ENCODE assay signal across 9 cellular contexts in genomic region chr18:48913201-48913600, GRCh38. TPM values are rescaled to one million over a fixed set of nuclear protein-coding genes. Genes with fewer than 3 reads are reported as not detected.
DNase-seq lines count a peak whose midpoint lies in the region; ATAC-seq, FAIRE-seq and TF ChIP-seq lines count a peak whose summit lies in the region.
"Had no signal": no experiment of that assay in that cellular context is flagged by ENCODE, and none has a peak within 500 bp of the region (broad histone marks: within the 10 kb centered on the region; RNA-seq: fewer than 3 reads in every experiment).

No MANE protein-coding gene starts in this region.

- no peaks in the 10 kb centered on the region for H3K9me2 ChIP-seq in PC-3 (replicated peaks; ENCODE audit: low read length)

- H3K4me1 ChIP-seq in PC-3 (ENCODE audit: insufficient read depth, low read length) (no peaks in the 10 kb centered on the region), pancreas (no peaks in the 10 kb centered on the region), esophagus muscularis mucosa (peaks cover 0 to 8% (median 6%) of the 10 kb centered on the region in 4 donors)

- H3K9me3 Mint-ChIP-seq in activated naive CD8-positive, alpha-beta T cell treated with anti-CD3 and anti-CD28 coated beads for 36 hours, result no peaks in the 10 kb centered on the region

- no peak overlapping the region for H2AFZ ChIP-seq in PC-3 (ENCODE audit: low read length)

- H3K4me1 Mint-ChIP-seq in activated naive CD8-positive, alpha-beta T cell treated with anti-CD3 and anti-CD28 coated beads for 36 hours, result peaks cover 14% of the 10 kb centered on the region

- H3K27ac ChIP-seq in PC-3 (ENCODE audit: low read length), result no peak overlapping the region
- H3K27ac ChIP-seq in pancreas, result no peak overlapping the region
- no peak overlapping the region for H3K27ac ChIP-seq in esophagus muscularis mucosa (replicated peaks in 1 of 4)

- no peaks in the 10 kb centered on the region for H3K36me3 Mint-ChIP-seq in activated naive CD8-positive, alpha-beta T cell treated with anti-CD3 and anti-CD28 coated beads for 36 hours

- POLR2A ChIA-PET in PC-3 (lab: Charles Lee; ENCODE audit: unreplicated experiment), result interaction anchor here (0.6 kb wide), 1 partner anchor 184 kb away, joined by 5 read pairs; no protein-coding TSS in a partner anchor

- no TSS peak for BruUV-seq in PC-3 (replicated peaks; lab: Mats Ljungman, UMichigan)

- H3K4me3 ChIP-seq in GM12864 (ENCODE audit: low read depth, low read length) (no peak overlapping the region), PC-3 (ENCODE audit: low read length) (no peak overlapping the region), pancreas (no peak overlapping the region), esophagus muscularis mucosa (no peak overlapping the region)

- TF ChIP-seq EP300 in esophagus muscularis mucosa (IDR thresholded peaks at IDR 0.05), result no peak

- no peak overlapping the region for H3K9ac ChIP-seq in PC-3 (ENCODE audit: low read length)

- no peak overlapping the region for H3K27ac Mint-ChIP-seq in activated naive CD8-positive, alpha-beta T cell treated with anti-CD3 and anti-CD28 coated beads for 36 hours

- TF ChIP-seq CTCF in GM12864 (IDR thresholded peaks at IDR 0.05; ENCODE audit: low read depth, low read length, missing control alignments) (peak; percentile 56), PC-3 (conservative IDR thresholded peaks at IDR 0.05; ENCODE audit: low read depth, low read length) (peak; percentile 40; the same call in 1 of the 2 replicates), pancreas (IDR thresholded peaks at IDR 0.05) (no peak), esophagus muscularis mucosa (IDR thresholded peaks at IDR 0.05) (no peak)

- 80 to 88% methylated on average over 5 of the region's 5 CpGs for WGBS in pancreas, 2 donors
- WGBS in esophagus muscularis mucosa, result 90% methylated on average over 4 of the region's 5 CpGs

- DNase-seq in GM12864 (ENCODE audit: low read depth) (no peak), PC-3 (peak; percentile 9), pancreas (no peak), NCI-H345 (lab: John Stamatoyannopoulos, UW) (no peak), esophagus muscularis mucosa (ENCODE audit: extremely low spot score) (no peak)
- DNase-seq in activated naive CD8-positive, alpha-beta T cell treated with anti-CD3 and anti-CD28 coated beads for 36 hours, result peak; percentile 24

- no peaks in the 10 kb centered on the region for H3K79me2 ChIP-seq in PC-3 (ENCODE audit: low read length)

- no peaks in the 10 kb centered on the region for H3F3A ChIP-seq in PC-3 (ENCODE audit: low read length, unreplicated experiment)

- H3K4me2 ChIP-seq in PC-3 (ENCODE audit: low read length), result no peak overlapping the region

- intact Hi-C loops in PC-3 (cut with micrococcal nuclease), result loop anchor here (2.0 kb wide), 1 partner anchor 136 kb away; no protein-coding TSS in a partner anchor
- intact Hi-C loops in pancreas (cut with DNase I), result no loop called here
- intact Hi-C loops in esophagus muscularis mucosa (cut with DNase I), result no loop called here

- no peak for FAIRE-seq in pancreas (lab: Jason Lieb, UNC)

- no peaks in the 10 kb centered on the region for H3K9me3 ChIP-seq in PC-3 (ENCODE audit: low read length)
- no peaks in the 10 kb centered on the region for H3K9me3 ChIP-seq in pancreas
- no peaks in the 10 kb centered on the region for H3K9me3 ChIP-seq in esophagus muscularis mucosa

- TF ChIP-seq POLR2A in esophagus muscularis mucosa (IDR thresholded peaks at IDR 0.05; ENCODE audit: low read depth), result no peak

- CTCF ChIA-PET in PC-3 (lab: Charles Lee), result no interaction called here

- no peaks in the 10 kb centered on the region for H3K36me3 ChIP-seq in PC-3 (ENCODE audit: low read depth, low read length)
- no peaks in the 10 kb centered on the region for H3K36me3 ChIP-seq in pancreas
- no peaks in the 10 kb centered on the region for H3K36me3 ChIP-seq in esophagus muscularis mucosa

- no peaks in the 10 kb centered on the region for H3K27me3 Mint-ChIP-seq in activated naive CD8-positive, alpha-beta T cell treated with anti-CD3 and anti-CD28 coated beads for 36 hours

- H3K27me3 ChIP-seq in PC-3 (ENCODE audit: low read length), result no peaks in the 10 kb centered on the region
- H3K27me3 ChIP-seq in pancreas, result no peaks in the 10 kb centered on the region
- no peaks in the 10 kb centered on the region for H3K27me3 ChIP-seq in esophagus muscularis mucosa

- no peaks in the 10 kb centered on the region for H4K20me1 ChIP-seq in PC-3 (ENCODE audit: low read length)

- ATAC-seq in PC-3, result peak; percentile 42; the same call in 1 of the 2 replicates
- ATAC-seq in pancreas, result peak in 3 of 4 donors; percentile 36 to 73 (median 45)
- ATAC-seq in GM21515 (IDR thresholded peaks at IDR 0.05; ENCODE audit: unreplicated experiment), result no peak
- no peak for ATAC-seq in HG02938 (IDR thresholded peaks at IDR 0.05; ENCODE audit: unreplicated experiment)
- ATAC-seq: right cardiac atrium had no signal

- H3K4me3 Mint-ChIP-seq in activated naive CD8-positive, alpha-beta T cell treated with anti-CD3 and anti-CD28 coated beads for 36 hours, result no peak overlapping the region

RNA-seq across cellular contexts. Expression of gene SMAD7, which starts 37.6 kb away (rescaled TPM):
- 7.9 and 9.4 TPM in 2 replicates for total RNA-seq in PC-3 (2014; rRNA removed)
- 1 to 10 TPM; 9.0 to 9.4 TPM for total RNA-seq in activated naive CD8-positive, alpha-beta T cell treated with anti-CD3 and anti-CD28 coated beads for 36 hours
- 10 to 100 TPM in 2 of 6 donors, 1 to 10 TPM in 4; 5.3 to 22.4 (median 6.8) TPM for total RNA-seq in pancreas
- polyA plus RNA-seq in pancreas, result 1 to 10 TPM; 4.2 to 8.2 TPM
- 10 to 100 TPM; 22.5 to 54.9 (median 40.0) TPM for total RNA-seq in esophagus muscularis mucosa

Comparison
In these comparisons a context has a peak if more than half of its experiments do, and no peak if none do; other contexts are left out.
1. DNase-seq: peak in PC-3 (single experiment) and activated naive CD8-positive, alpha-beta T cell treated with anti-CD3 and anti-CD28 coated beads for 36 hours (single experiment); none in GM12864 (single experiment), pancreas (0 of 6), NCI-H345 (single experiment) and esophagus muscularis mucosa (single experiment).
2. CTCF ChIP-seq: peak in GM12864 (single experiment) and PC-3 (single experiment); none in pancreas (0 of 4) and esophagus muscularis mucosa (0 of 3).
3. ATAC-seq: peak in PC-3 (single experiment) and pancreas (3 of 4); none in GM21515 (single experiment) and HG02938 (single experiment).